In genomic region chr5:179275381-179275878, GRCh38 we compare ENCODE assay signal across 13 cellular contexts.
DNase-seq lines count a peak whose midpoint lies in the region; ATAC-seq and TF ChIP-seq lines count a peak whose summit lies in the region.
"Had no signal": no experiment of that assay in that cellular context is flagged by ENCODE, and none has a peak within 500 bp of the region (broad histone marks: within the 10 kb centered on the region; RNA-seq: fewer than 3 reads in every experiment).

No MANE protein-coding gene starts in this region.

- H3K27me3 Mint-ChIP-seq in MCF 10A (ENCODE audit: insufficient read depth, unreplicated experiment) (no peaks in the 10 kb centered on the region), progenitor cell of endocrine pancreas (peaks cover 14% of the 10 kb centered on the region), natural killer cell (ENCODE audit: low read depth in 2 of 2) (no peaks in the 10 kb centered on the region)
- H3K27me3 Mint-ChIP-seq: activated CD4-positive, alpha-beta T cell treated with anti-CD3 and anti-CD28 coated beads for 36 hours; activated T-cell treated with anti-CD3 and anti-CD28 coated beads, Interleukin-2, amount 50 U/mL, for 24 hours had no signal

- BruUV-seq in MCF 10A (replicated peaks; lab: Mats Ljungman, UMichigan), result no TSS peak
- BruUV-seq in mammary epithelial cell (replicated peaks; lab: Mats Ljungman, UMichigan), result no TSS peak

- H3K9ac ChIP-seq in mammary epithelial cell (ENCODE audit: insufficient read depth, low read length), result no peak overlapping the region

- H3K36me3 Mint-ChIP-seq in MCF 10A (ENCODE audit: insufficient read depth, unreplicated experiment) (no peaks in the 10 kb centered on the region), progenitor cell of endocrine pancreas (ENCODE audit: insufficient read depth) (no peaks in the 10 kb centered on the region), natural killer cell (no peaks in the 10 kb centered on the region)
- H3K36me3 Mint-ChIP-seq: memory B cell had no signal

- in situ Hi-C loops in mammary epithelial cell (cut with MboI; ENCODE audit: low sequenced_read_pairs in 2 of 2), result no loop called here

- no peak for DNase-seq in MCF 10A (ENCODE audit: unreplicated experiment)
- DNase-seq in mammary epithelial cell, result no peak
- DNase-seq in right atrium auricular region (ENCODE audit: low spot score), result no peak
- DNase-seq in progenitor cell of endocrine pancreas (ENCODE audit: low spot score, unreplicated experiment), result no peak
- DNase-seq in vagina (ENCODE audit: extremely low spot score in 2 of 2), result peak in 1 of 2 donors; percentile 88
- no peak for DNase-seq in natural killer cell
- DNase-seq in A172 (ENCODE audit: low spot score), result no peak
- DNase-seq: activated CD4-positive, alpha-beta T cell treated with anti-CD3 and anti-CD28 coated beads for 36 hours; activated T-cell treated with anti-CD3 and anti-CD28 coated beads, Interleukin-2, amount 50 U/mL, for 24 hours; hypothalamus had no signal

- dilution Hi-C loops in mammary epithelial cell (cut with HindIII; ENCODE audit: low sequenced_read_pairs), result no loop called here

- TF ChIP-seq CTCF in MCF 10A (IDR thresholded peaks at IDR 0.05; ENCODE audit: unreplicated experiment) (no peak), mammary epithelial cell (conservative IDR thresholded peaks at IDR 0.05 in 1 of 2, IDR thresholded peaks at IDR 0.05 in 1 of 2; ENCODE audit: extremely low read depth in 1 of 2, insufficient read depth in 1 of 2, low read depth in 1 of 2, low read length in 2 of 2) (no peak), right atrium auricular region (IDR thresholded peaks at IDR 0.05) (no peak), progenitor cell of endocrine pancreas (IDR thresholded peaks at IDR 0.05; ENCODE audit: unreplicated experiment) (no peak), vagina (IDR thresholded peaks at IDR 0.05) (no peak), natural killer cell (IDR thresholded peaks at IDR 0.05) (no peak)

- H3K4me1 ChIP-seq in mammary epithelial cell (ENCODE audit: insufficient read depth, low read length), result no peaks in the 10 kb centered on the region
- peaks cover 0 to 62% of the 10 kb centered on the region in 2 donors for H3K4me1 ChIP-seq in right atrium auricular region
- peaks cover 83% of the 10 kb centered on the region for H3K4me1 ChIP-seq in vagina
- H3K4me1 ChIP-seq: right lobe of liver had no signal

- H3K36me3 ChIP-seq in mammary epithelial cell (ENCODE audit: insufficient read depth, low read length) (no peaks in the 10 kb centered on the region), right atrium auricular region (no peaks in the 10 kb centered on the region), vagina (no peaks in the 10 kb centered on the region)
- H3K36me3 ChIP-seq: right lobe of liver had no signal

- H3K79me2 ChIP-seq in mammary epithelial cell (ENCODE audit: insufficient read depth, low read length), result no peaks in the 10 kb centered on the region

- TF ChIP-seq POLR2A in vagina (IDR thresholded peaks at IDR 0.05), result no peak

- no peak overlapping the region for H3K4me3 ChIP-seq in mammary epithelial cell (replicated peaks in 1 of 3; ENCODE audit: insufficient read depth in 1 of 3, low read depth in 2 of 3, low read length in 3 of 3)
- H3K4me3 ChIP-seq in right atrium auricular region, result no peak overlapping the region
- H3K4me3 ChIP-seq in vagina, result no peak overlapping the region
- H3K4me3 ChIP-seq: right lobe of liver had no signal

- POLR2A ChIA-PET in MCF 10A (lab: Yijun Ruan, JAX), result no interaction called here

- H3K9me3 Mint-ChIP-seq in MCF 10A (ENCODE audit: unreplicated experiment) (no peaks in the 10 kb centered on the region), progenitor cell of endocrine pancreas (ENCODE audit: low read depth) (no peaks in the 10 kb centered on the region), natural killer cell (no peaks in the 10 kb centered on the region)
- H3K9me3 Mint-ChIP-seq: activated T-cell treated with anti-CD3 and anti-CD28 coated beads, Interleukin-2, amount 50 U/mL, for 24 hours; memory B cell had no signal

- no peak overlapping the region for H2AFZ ChIP-seq in mammary epithelial cell (ENCODE audit: low read depth, low read length)

- peaks cover 7% of the 10 kb centered on the region for H3K4me1 Mint-ChIP-seq in MCF 10A (ENCODE audit: insufficient read depth, unreplicated experiment)
- no peaks in the 10 kb centered on the region for H3K4me1 Mint-ChIP-seq in progenitor cell of endocrine pancreas (ENCODE audit: low read depth)
- H3K4me1 Mint-ChIP-seq in natural killer cell, result no peaks in the 10 kb centered on the region
- H3K4me1 Mint-ChIP-seq: activated CD4-positive, alpha-beta T cell treated with anti-CD3 and anti-CD28 coated beads for 36 hours had no signal

- H3K27ac Mint-ChIP-seq in MCF 10A (ENCODE audit: low read depth, unreplicated experiment) (peak overlapping the region; percentile 47), progenitor cell of endocrine pancreas (peak overlapping the region; percentile 17), natural killer cell (no peak overlapping the region)
- H3K27ac Mint-ChIP-seq: activated CD4-positive, alpha-beta T cell treated with anti-CD3 and anti-CD28 coated beads for 36 hours; activated T-cell treated with anti-CD3 and anti-CD28 coated beads, Interleukin-2, amount 50 U/mL, for 24 hours; memory B cell had no signal

- no peaks in the 10 kb centered on the region for H3K27me3 ChIP-seq in mammary epithelial cell (ENCODE audit: insufficient read depth, low read length)
- no peaks in the 10 kb centered on the region for H3K27me3 ChIP-seq in right atrium auricular region
- no peaks in the 10 kb centered on the region for H3K27me3 ChIP-seq in vagina
- H3K27me3 ChIP-seq: right lobe of liver had no signal

- intact Hi-C loops in MCF 10A (cut with micrococcal nuclease) (loop anchor here (10.0 kb wide), 1 partner anchor 129 kb away; no protein-coding TSS in a partner anchor), mammary epithelial cell (cut with micrococcal nuclease) (no loop called here), vagina (cut with DNase I) (no loop called here), natural killer cell (cut with micrococcal nuclease) (no loop called here)

- no peak for ATAC-seq in natural killer cell
- no peak for ATAC-seq in HG03571 (IDR thresholded peaks at IDR 0.05; ENCODE audit: unreplicated experiment)
- ATAC-seq: activated CD4-positive, alpha-beta T cell treated with anti-CD3 and anti-CD28 coated beads for 36 hours had no signal

- CTCF ChIA-PET in MCF 10A (lab: Yijun Ruan, JAX), result no interaction called here
- CTCF ChIA-PET in mammary epithelial cell (lab: Charles Lee; ENCODE audit: low non-redundant PET), result no interaction called here

- no peak overlapping the region for H3K4me3 Mint-ChIP-seq in MCF 10A (ENCODE audit: unreplicated experiment)
- no peak overlapping the region for H3K4me3 Mint-ChIP-seq in progenitor cell of endocrine pancreas (ENCODE audit: low read depth)
- no peak overlapping the region for H3K4me3 Mint-ChIP-seq in natural killer cell
- H3K4me3 Mint-ChIP-seq: activated CD4-positive, alpha-beta T cell treated with anti-CD3 and anti-CD28 coated beads for 36 hours; activated T-cell treated with anti-CD3 and anti-CD28 coated beads, Interleukin-2, amount 50 U/mL, for 24 hours; memory B cell had no signal

- peaks cover 48% of the 10 kb centered on the region for H3K9me3 ChIP-seq in mammary epithelial cell (replicated peaks; ENCODE audit: insufficient read depth, low read length)
- no peaks in the 10 kb centered on the region for H3K9me3 ChIP-seq in right atrium auricular region
- H3K9me3 ChIP-seq in vagina, result no peaks in the 10 kb centered on the region
- H3K9me3 ChIP-seq: right lobe of liver had no signal

- no peaks in the 10 kb centered on the region for H4K20me1 ChIP-seq in mammary epithelial cell (ENCODE audit: insufficient read depth, low read length)

- H3K27ac ChIP-seq in mammary epithelial cell (ENCODE audit: insufficient read depth, low read depth, low read length) (no peak overlapping the region), right atrium auricular region (peak overlapping the region; percentile 72 to 74), vagina (peak overlapping the region; percentile 87)

- WGBS in mammary epithelial cell (ENCODE audit: low coverage, missing lambda C conversion rate), result 45% methylated on average over 7 of the region's 15 CpGs

- no peak overlapping the region for H3K4me2 ChIP-seq in mammary epithelial cell (ENCODE audit: insufficient read depth, low read depth, low read length)

Comparison
In these comparisons a context has a peak if more than half of its experiments do, and no peak if none do; other contexts are left out.
1. H3K27ac Mint-ChIP-seq: peak in MCF 10A (single experiment) and progenitor cell of endocrine pancreas (single experiment); none in natural killer cell (0 of 2).